22 cellular contexts compared by ENCODE assay signal in genomic region chr11:117412176-117412575, GRCh38.
"Had no signal": no experiment of that assay in that cellular context is flagged by ENCODE, and none has a peak within 500 bp of the region (broad histone marks: within the 10 kb centered on the region; RNA-seq: fewer than 3 reads in every experiment).

No MANE protein-coding gene starts in this region.

- DNase-seq: effector memory CD4-positive, alpha-beta T cell; gastrocnemius medialis; heart right ventricle; hypothalamus; kidney glomerular epithelial cell; midbrain; occipital lobe; psoas muscle; retina; right lobe of liver; stimulated activated CD4-positive, alpha-beta T cell treated with anti-CD3 and anti-CD28 coated beads, Interleukin-2, amount 100 ng/mL, for 24 hours; stimulated activated CD4-positive, alpha-beta T cell treated with anti-CD3 and anti-CD28 coated beads, Interleukin-4, amount 100 ng/mL, for 4 hours; stimulated activated naive B cell treated with anti-CD40 and anti-IgM and Interleukin-4, amounts not matched to agents 10 μg/mL and 1 μg/mL and 100 μg/mL, for 72 hours; stimulated activated naive CD8-positive, alpha-beta T cell treated with anti-CD3 and anti-CD28 coated beads, Interleukin-15, amount 100 ng/mL, for 72 hours; uterus had no signal

- H3K36me3 ChIP-seq: uterus had no signal

- H3K27ac ChIP-seq: epithelial cell of prostate, esophagus muscularis mucosa, gastrocnemius medialis, heart right ventricle, parathyroid adenoma, psoas muscle, right lobe of liver, skin epidermis, thoracic aorta, uterus had no signal

- H3K4me1 ChIP-seq: esophagus muscularis mucosa, gastrocnemius medialis, heart right ventricle, parathyroid adenoma, psoas muscle, right lobe of liver, uterus had no signal

- H3K27me3 Mint-ChIP-seq: natural killer cell treated with Interleukin-12 subunit alpha and Interleukin-12 subunit beta and Interleukin-15 and Interleukin-18, amount 100 ng/mL, for 72 hours; stimulated activated naive CD8-positive, alpha-beta T cell treated with anti-CD3 and anti-CD28 coated beads, Interleukin-15, amount 100 ng/mL, for 72 hours had no signal

- H3K4me3 Mint-ChIP-seq: natural killer cell treated with Interleukin-12 subunit alpha and Interleukin-12 subunit beta and Interleukin-15 and Interleukin-18, amount 100 ng/mL, for 72 hours; stimulated activated naive B cell treated with anti-CD40 and anti-IgM and Interleukin-4, amounts not matched to agents 10 μg/mL and 1 μg/mL and 100 μg/mL, for 72 hours; stimulated activated naive CD8-positive, alpha-beta T cell treated with anti-CD3 and anti-CD28 coated beads, Interleukin-15, amount 100 ng/mL, for 72 hours; type B pancreatic cell had no signal

- H3K9me3 ChIP-seq: esophagus muscularis mucosa, gastrocnemius medialis, heart right ventricle, psoas muscle, right lobe of liver, thoracic aorta, uterus had no signal

- H3K36me3 Mint-ChIP-seq: natural killer cell treated with Interleukin-12 subunit alpha and Interleukin-12 subunit beta and Interleukin-15 and Interleukin-18, amount 100 ng/mL, for 72 hours had no signal

- H3K4me1 Mint-ChIP-seq: stimulated activated naive CD8-positive, alpha-beta T cell treated with anti-CD3 and anti-CD28 coated beads, Interleukin-15, amount 100 ng/mL, for 72 hours had no signal

- H3K27me3 ChIP-seq: esophagus muscularis mucosa, gastrocnemius medialis, right lobe of liver, uterus had no signal

- H3K4me3 ChIP-seq: esophagus muscularis mucosa, gastrocnemius medialis, heart right ventricle, psoas muscle, right lobe of liver, skin epidermis, thoracic aorta, uterus had no signal

- H3K9me3 Mint-ChIP-seq: natural killer cell treated with Interleukin-12 subunit alpha and Interleukin-12 subunit beta and Interleukin-15 and Interleukin-18, amount 100 ng/mL, for 72 hours; stimulated activated naive B cell treated with anti-CD40 and anti-IgM and Interleukin-4, amounts not matched to agents 10 μg/mL and 1 μg/mL and 100 μg/mL, for 72 hours; stimulated activated naive CD8-positive, alpha-beta T cell treated with anti-CD3 and anti-CD28 coated beads, Interleukin-15, amount 100 ng/mL, for 72 hours; type B pancreatic cell had no signal

- ATAC-seq: gastrocnemius medialis; heart right ventricle; natural killer cell treated with Interleukin-12 subunit alpha and Interleukin-12 subunit beta and Interleukin-15 and Interleukin-18, amount 100 ng/mL, for 72 hours; psoas muscle; right lobe of liver; stimulated activated naive B cell treated with anti-CD40 and anti-IgM and Interleukin-4, amounts not matched to agents 10 μg/mL and 1 μg/mL and 100 μg/mL, for 72 hours; stimulated activated naive CD8-positive, alpha-beta T cell treated with anti-CD3 and anti-CD28 coated beads, Interleukin-15, amount 100 ng/mL, for 72 hours had no signal

- H3K27ac Mint-ChIP-seq: natural killer cell treated with Interleukin-12 subunit alpha and Interleukin-12 subunit beta and Interleukin-15 and Interleukin-18, amount 100 ng/mL, for 72 hours; stimulated activated naive B cell treated with anti-CD40 and anti-IgM and Interleukin-4, amounts not matched to agents 10 μg/mL and 1 μg/mL and 100 μg/mL, for 72 hours; type B pancreatic cell had no signal
